Comparison of ENCODE assay signal across 1 cellular context in genomic region chr4:101670370-101670769, GRCh38.
TF ChIP-seq lines count a peak whose summit lies in the region.

No MANE protein-coding gene starts in this region.

TF ChIP-seq in GM23338, 12 proteins besides CTCF, POLR2A, EP300 and RAD21 (continued from another document):
- TF ChIP-seq ZNF462 (CRISPR knock-in tag; IDR thresholded peaks at IDR 0.05) (no peak), ZNF114 (CRISPR knock-in tag; IDR thresholded peaks at IDR 0.05) (no peak), EZH2phosphoT487 (IDR thresholded peaks at IDR 0.05; ENCODE audit: unreplicated experiment) (no peak), CREB1 (CRISPR knock-in tag; IDR thresholded peaks at IDR 0.05; ENCODE audit: low read depth) (no peak), EZH2 (IDR thresholded peaks at IDR 0.05; ENCODE audit: low read depth, unreplicated experiment) (no peak), STAT1 (IDR thresholded peaks at IDR 0.05; ENCODE audit: unreplicated experiment) (no peak), JUNB (IDR thresholded peaks at IDR 0.05; ENCODE audit: unreplicated experiment) (no peak)
- TF ChIP-seq, protein P1, sequence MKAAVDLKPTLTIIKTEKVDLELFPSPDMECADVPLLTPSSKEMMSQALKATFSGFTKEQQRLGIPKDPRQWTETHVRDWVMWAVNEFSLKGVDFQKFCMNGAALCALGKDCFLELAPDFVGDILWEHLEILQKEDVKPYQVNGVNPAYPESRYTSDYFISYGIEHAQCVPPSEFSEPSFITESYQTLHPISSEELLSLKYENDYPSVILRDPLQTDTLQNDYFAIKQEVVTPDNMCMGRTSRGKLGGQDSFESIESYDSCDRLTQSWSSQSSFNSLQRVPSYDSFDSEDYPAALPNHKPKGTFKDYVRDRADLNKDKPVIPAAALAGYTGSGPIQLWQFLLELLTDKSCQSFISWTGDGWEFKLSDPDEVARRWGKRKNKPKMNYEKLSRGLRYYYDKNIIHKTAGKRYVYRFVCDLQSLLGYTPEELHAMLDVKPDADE (IDR thresholded peaks at IDR 0.05) = no peak
